3 cellular contexts compared by ENCODE assay signal in the genomic region with DNA sequence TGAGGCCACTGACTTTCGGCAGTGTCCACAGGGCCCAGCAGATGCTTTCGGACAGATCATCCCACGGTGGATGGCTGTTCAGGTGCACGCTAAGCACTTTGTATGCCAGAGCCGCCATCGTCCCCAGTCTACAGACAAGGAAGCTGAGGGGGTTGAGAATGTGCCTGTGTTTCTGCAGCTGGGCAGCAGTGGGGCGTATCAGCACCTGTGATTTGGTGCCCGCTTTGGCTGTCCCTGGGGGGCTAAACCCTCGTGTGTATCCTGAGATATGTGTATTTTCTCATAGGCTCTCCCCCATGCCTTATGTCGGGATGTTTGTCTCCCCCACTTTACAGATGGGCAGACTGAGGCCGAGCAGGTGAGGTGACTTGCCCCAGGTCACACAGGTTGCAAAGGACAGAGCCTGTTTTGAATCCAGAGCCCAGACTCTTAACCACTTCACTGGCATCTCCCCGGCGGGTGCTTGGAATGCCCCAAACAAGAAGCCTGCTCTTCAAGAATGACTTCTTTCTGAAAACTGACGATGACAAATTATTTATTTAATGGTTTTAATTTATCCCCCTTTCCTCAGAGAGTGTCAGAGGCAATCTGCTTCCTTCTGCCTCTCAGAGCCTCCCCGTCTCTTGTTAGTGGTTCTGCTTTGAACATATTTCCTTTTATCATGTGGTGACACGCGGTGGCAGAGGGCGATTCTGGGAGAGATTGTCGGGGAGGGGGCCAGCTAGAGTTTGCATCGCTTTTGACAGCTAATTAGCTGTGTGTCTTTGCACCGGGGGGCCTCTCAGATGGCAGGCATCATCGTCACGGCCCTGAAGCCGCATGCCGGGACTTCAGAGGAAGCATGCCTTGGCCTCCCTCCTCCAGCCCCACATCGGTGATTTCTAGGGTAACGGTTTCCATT.
A peak's percentile ranks its signal among the peaks of the same experiment; 100 is the strongest.
TF ChIP-seq lines count a peak whose summit lies in the region.

No MANE protein-coding gene starts in this region.

TF ChIP-seq in IMR-90, 13 proteins besides CTCF, POLR2A, EP300 and RAD21:
- TF ChIP-seq MAFK (IDR thresholded peaks at IDR 0.05; ENCODE audit: low read depth, low read length) (no peak), SMC3 (IDR thresholded peaks at IDR 0.05; ENCODE audit: low read depth, low read length) (no peak), FOS (IDR thresholded peaks at IDR 0.05; ENCODE audit: low read depth, low read length) (no peak), BHLHE40 (IDR thresholded peaks at IDR 0.05; ENCODE audit: low read depth, low read length) (no peak), RFX5 (IDR thresholded peaks at IDR 0.05; ENCODE audit: low read depth, low read length) (no peak), CEBPB (IDR thresholded peaks at IDR 0.05; ENCODE audit: low read depth, low read length) (no peak), CHD1 (IDR thresholded peaks at IDR 0.05; ENCODE audit: low read depth, low read length) (no peak), RCOR1 (IDR thresholded peaks at IDR 0.05; ENCODE audit: insufficient replicate concordance, low read length) (no peak), MXI1 (IDR thresholded peaks at IDR 0.05; ENCODE audit: borderline replicate concordance, low read depth, low read length) (no peak), MAZ (IDR thresholded peaks at IDR 0.05; ENCODE audit: borderline replicate concordance, low read depth, low read length) (no peak), NFE2L2 (IDR thresholded peaks at IDR 0.05; ENCODE audit: low read depth, low read length) (no peak)
- TF ChIP-seq, protein P1, sequence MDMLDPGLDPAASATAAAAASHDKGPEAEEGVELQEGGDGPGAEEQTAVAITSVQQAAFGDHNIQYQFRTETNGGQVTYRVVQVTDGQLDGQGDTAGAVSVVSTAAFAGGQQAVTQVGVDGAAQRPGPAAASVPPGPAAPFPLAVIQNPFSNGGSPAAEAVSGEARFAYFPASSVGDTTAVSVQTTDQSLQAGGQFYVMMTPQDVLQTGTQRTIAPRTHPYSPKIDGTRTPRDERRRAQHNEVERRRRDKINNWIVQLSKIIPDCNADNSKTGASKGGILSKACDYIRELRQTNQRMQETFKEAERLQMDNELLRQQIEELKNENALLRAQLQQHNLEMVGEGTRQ (IDR thresholded peaks at IDR 0.05; ENCODE audit: low read depth, low read length): no peak
- TF ChIP-seq, protein P2, sequence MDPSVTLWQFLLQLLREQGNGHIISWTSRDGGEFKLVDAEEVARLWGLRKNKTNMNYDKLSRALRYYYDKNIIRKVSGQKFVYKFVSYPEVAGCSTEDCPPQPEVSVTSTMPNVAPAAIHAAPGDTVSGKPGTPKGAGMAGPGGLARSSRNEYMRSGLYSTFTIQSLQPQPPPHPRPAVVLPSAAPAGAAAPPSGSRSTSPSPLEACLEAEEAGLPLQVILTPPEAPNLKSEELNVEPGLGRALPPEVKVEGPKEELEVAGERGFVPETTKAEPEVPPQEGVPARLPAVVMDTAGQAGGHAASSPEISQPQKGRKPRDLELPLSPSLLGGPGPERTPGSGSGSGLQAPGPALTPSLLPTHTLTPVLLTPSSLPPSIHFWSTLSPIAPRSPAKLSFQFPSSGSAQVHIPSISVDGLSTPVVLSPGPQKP (IDR thresholded peaks at IDR 0.05; ENCODE audit: borderline replicate concordance, low read depth, low read length): no peak

TF ChIP-seq in GM12878, 131 proteins besides CTCF, POLR2A, EP300 and RAD21:
- TF ChIP-seq PKNOX1 (IDR thresholded peaks at IDR 0.05) (no peak), BCL3 (IDR thresholded peaks at IDR 0.05; ENCODE audit: borderline replicate concordance, insufficient read depth, low read depth, low read length, poor library complexity, severe bottlenecking) (no peak), EZH2 (IDR thresholded peaks at IDR 0.05; ENCODE audit: borderline replicate concordance, control insufficient read depth, low read depth, low read length) (0 out of 2 replicates have a peak, but pooled peaks have one; percentile 15), REST (IDR thresholded peaks at IDR 0.05; ENCODE audit: low read depth, low read length) (no peak)
- TF ChIP-seq, protein P3, sequence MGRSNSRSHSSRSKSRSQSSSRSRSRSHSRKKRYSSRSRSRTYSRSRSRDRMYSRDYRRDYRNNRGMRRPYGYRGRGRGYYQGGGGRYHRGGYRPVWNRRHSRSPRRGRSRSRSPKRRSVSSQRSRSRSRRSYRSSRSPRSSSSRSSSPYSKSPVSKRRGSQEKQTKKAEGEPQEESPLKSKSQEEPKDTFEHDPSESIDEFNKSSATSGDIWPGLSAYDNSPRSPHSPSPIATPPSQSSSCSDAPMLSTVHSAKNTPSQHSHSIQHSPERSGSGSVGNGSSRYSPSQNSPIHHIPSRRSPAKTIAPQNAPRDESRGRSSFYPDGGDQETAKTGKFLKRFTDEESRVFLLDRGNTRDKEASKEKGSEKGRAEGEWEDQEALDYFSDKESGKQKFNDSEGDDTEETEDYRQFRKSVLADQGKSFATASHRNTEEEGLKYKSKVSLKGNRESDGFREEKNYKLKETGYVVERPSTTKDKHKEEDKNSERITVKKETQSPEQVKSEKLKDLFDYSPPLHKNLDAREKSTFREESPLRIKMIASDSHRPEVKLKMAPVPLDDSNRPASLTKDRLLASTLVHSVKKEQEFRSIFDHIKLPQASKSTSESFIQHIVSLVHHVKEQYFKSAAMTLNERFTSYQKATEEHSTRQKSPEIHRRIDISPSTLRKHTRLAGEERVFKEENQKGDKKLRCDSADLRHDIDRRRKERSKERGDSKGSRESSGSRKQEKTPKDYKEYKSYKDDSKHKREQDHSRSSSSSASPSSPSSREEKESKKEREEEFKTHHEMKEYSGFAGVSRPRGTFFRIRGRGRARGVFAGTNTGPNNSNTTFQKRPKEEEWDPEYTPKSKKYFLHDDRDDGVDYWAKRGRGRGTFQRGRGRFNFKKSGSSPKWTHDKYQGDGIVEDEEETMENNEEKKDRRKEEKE (IDR thresholded peaks at IDR 0.05): no peak

TF ChIP-seq in GM23338, 12 proteins besides CTCF, POLR2A, EP300 and RAD21:
- no peak for TF ChIP-seq JUNB (IDR thresholded peaks at IDR 0.05; ENCODE audit: unreplicated experiment)
- no peak for TF ChIP-seq ETS1 (IDR thresholded peaks at IDR 0.05)
- no peak for TF ChIP-seq ZNF331 (CRISPR knock-in tag; IDR thresholded peaks at IDR 0.05; ENCODE audit: low read depth)
- no peak for TF ChIP-seq EZH2 (IDR thresholded peaks at IDR 0.05; ENCODE audit: low read depth, unreplicated experiment)
- TF ChIP-seq STAT1 (IDR thresholded peaks at IDR 0.05; ENCODE audit: unreplicated experiment): no peak
- no peak for TF ChIP-seq CREB1 (CRISPR knock-in tag; IDR thresholded peaks at IDR 0.05; ENCODE audit: low read depth)
- no peak for TF ChIP-seq EZH2phosphoT487 (IDR thresholded peaks at IDR 0.05; ENCODE audit: unreplicated experiment)
- TF ChIP-seq REST (IDR thresholded peaks at IDR 0.05; ENCODE audit: unreplicated experiment): no peak
- TF ChIP-seq POLR2AphosphoS5 (IDR thresholded peaks at IDR 0.05; ENCODE audit: low read depth): no peak
- TF ChIP-seq ZNF114 (CRISPR knock-in tag; IDR thresholded peaks at IDR 0.05): no peak
- TF ChIP-seq, protein P4, sequence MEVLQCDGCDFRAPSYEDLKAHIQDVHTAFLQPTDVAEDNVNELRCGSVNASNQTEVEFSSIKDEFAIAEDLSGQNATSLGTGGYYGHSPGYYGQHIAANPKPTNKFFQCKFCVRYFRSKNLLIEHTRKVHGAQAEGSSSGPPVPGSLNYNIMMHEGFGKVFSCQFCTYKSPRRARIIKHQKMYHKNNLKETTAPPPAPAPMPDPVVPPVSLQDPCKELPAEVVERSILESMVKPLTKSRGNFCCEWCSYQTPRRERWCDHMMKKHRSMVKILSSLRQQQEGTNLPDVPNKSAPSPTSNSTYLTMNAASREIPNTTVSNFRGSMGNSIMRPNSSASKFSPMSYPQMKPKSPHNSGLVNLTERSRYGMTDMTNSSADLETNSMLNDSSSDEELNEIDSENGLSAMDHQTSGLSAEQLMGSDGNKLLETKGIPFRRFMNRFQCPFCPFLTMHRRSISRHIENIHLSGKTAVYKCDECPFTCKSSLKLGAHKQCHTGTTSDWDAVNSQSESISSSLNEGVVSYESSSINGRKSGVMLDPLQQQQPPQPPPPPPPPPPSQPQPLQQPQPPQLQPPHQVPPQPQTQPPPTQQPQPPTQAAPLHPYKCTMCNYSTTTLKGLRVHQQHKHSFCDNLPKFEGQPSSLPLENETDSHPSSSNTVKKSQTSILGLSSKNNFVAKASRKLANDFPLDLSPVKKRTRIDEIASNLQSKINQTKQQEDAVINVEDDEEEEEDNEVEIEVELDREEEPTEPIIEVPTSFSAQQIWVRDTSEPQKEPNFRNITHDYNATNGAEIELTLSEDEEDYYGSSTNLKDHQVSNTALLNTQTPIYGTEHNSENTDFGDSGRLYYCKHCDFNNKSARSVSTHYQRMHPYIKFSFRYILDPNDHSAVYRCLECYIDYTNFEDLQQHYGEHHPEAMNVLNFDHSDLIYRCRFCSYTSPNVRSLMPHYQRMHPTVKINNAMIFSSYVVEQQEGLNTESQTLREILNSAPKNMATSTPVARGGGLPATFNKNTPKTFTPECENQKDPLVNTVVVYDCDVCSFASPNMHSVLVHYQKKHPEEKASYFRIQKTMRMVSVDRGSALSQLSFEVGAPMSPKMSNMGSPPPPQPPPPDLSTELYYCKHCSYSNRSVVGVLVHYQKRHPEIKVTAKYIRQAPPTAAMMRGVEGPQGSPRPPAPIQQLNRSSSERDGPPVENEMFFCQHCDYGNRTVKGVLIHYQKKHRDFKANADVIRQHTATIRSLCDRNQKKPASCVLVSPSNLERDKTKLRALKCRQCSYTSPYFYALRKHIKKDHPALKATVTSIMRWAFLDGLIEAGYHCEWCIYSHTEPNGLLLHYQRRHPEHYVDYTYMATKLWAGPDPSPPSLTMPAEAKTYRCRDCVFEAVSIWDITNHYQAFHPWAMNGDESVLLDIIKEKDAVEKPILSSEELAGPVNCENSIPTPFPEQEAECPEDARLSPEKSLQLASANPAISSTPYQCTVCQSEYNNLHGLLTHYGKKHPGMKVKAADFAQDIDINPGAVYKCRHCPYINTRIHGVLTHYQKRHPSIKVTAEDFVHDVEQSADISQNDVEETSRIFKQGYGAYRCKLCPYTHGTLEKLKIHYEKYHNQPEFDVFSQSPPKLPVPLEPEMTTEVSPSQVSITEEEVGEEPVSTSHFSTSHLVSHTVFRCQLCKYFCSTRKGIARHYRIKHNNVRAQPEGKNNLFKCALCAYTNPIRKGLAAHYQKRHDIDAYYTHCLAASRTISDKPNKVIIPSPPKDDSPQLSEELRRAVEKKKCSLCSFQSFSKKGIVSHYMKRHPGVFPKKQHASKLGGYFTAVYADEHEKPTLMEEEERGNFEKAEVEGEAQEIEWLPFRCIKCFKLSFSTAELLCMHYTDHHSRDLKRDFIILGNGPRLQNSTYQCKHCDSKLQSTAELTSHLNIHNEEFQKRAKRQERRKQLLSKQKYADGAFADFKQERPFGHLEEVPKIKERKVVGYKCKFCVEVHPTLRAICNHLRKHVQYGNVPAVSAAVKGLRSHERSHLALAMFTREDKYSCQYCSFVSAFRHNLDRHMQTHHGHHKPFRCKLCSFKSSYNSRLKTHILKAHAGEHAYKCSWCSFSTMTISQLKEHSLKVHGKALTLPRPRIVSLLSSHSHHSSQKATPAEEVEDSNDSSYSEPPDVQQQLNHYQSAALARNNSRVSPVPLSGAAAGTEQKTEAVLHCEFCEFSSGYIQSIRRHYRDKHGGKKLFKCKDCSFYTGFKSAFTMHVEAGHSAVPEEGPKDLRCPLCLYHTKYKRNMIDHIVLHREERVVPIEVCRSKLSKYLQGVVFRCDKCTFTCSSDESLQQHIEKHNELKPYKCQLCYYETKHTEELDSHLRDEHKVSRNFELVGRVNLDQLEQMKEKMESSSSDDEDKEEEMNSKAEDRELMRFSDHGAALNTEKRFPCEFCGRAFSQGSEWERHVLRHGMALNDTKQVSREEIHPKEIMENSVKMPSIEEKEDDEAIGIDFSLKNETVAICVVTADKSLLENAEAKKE (CRISPR knock-in tag; IDR thresholded peaks at IDR 0.05): no peak
- TF ChIP-seq NANOG (IDR thresholded peaks at IDR 0.05; ENCODE audit: borderline replicate concordance): no peak
